ENCODE assay signal across 19 cellular contexts in the genomic region with DNA sequence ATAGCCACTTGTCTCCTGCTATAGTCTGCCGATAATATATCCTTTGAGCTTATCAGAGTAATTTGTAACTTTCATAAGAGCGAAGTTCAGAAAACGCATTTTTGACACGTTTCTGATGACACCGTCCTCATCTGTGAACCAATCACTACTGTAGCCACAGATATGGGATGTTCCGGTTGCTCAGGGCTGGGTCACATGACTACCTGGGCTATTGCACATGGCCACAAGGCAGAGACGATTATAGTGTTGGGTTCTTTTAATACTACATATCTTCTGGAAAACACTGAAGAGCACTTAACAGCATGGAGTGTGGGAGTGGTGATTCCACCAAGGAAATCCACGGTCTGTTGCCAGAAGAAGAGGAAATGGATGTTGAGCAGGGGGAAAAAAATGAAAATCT.
A peak's percentile ranks its signal among the peaks of the same experiment; 100 is the strongest.
DNase-seq lines count a peak whose midpoint lies in the region; ATAC-seq, FAIRE-seq and TF ChIP-seq lines count a peak whose summit lies in the region.
"Had no signal": no experiment of that assay in that cellular context is flagged by ENCODE, and none has a peak within 500 bp of the region (broad histone marks: within the 10 kb centered on the region; RNA-seq: fewer than 3 reads in every experiment).

No MANE protein-coding gene starts in this region.

- 61 to 68% methylated on average over 8 of the region's 8 CpGs for WGBS in pancreas, 2 donors

- H3K4me3 ChIP-seq in bronchial epithelial cell (ENCODE audit: low read depth, low read length), result no peak overlapping the region
- no peak overlapping the region for H3K4me3 ChIP-seq in pancreas
- H3K4me3 ChIP-seq: A549 had no signal

- H3K36me3 ChIP-seq in bronchial epithelial cell (ENCODE audit: control insufficient read depth, insufficient read depth, low read length), result no peaks in the 10 kb centered on the region
- H3K36me3 ChIP-seq in pancreas, result no peaks in the 10 kb centered on the region

- no peaks in the 10 kb centered on the region for H3K9me3 ChIP-seq in pancreas

- FAIRE-seq in bronchial epithelial cell (lab: Jason Lieb, UNC) (peak; percentile 52), RCC 7860 (lab: Jason Lieb, UNC) (no peak), pancreas (lab: Jason Lieb, UNC) (no peak)
- FAIRE-seq: A549, GM12892, GM18507, H1, HepG2 had no signal

- H3K4me1 ChIP-seq in pancreas, result no peaks in the 10 kb centered on the region
- H3K4me1 ChIP-seq: A549 had no signal

- no peak for ATAC-seq in pancreas
- ATAC-seq: A549, HepG2 had no signal

- no peak for TF ChIP-seq CTCF in bronchial epithelial cell (IDR thresholded peaks at IDR 0.05; ENCODE audit: insufficient read depth, low read length, severe bottlenecking)
- no peak for TF ChIP-seq CTCF in pancreas (IDR thresholded peaks at IDR 0.05)

- no peak overlapping the region for H3K27ac ChIP-seq in pancreas
- H3K27ac ChIP-seq: 22Rv1, A549, C4-2B had no signal

- intact Hi-C loops in pancreas (cut with DNase I), result no loop called here

- DNase-seq in DMS79 treated with DMSO at 0.1 percent for 48 hours (lab: John Stamatoyannopoulos, UW) (peak; percentile 0), DMS79 (lab: John Stamatoyannopoulos, UW) (no peak), NCI-H187 (lab: John Stamatoyannopoulos, UW) (peak; percentile 26 to 72), bronchial epithelial cell (ENCODE audit: low read depth) (no peak), RCC 7860 (ENCODE audit: low spot score) (no peak), SK-N-DZ (ENCODE audit: low spot score) (no peak), pancreas (no peak)
- DNase-seq: AML-193; CD4-positive, alpha-beta T cell; DMS153; GDM1; H9 had no signal

- H3K27me3 ChIP-seq in bronchial epithelial cell (ENCODE audit: control insufficient read depth, insufficient read depth, low read length), result no peaks in the 10 kb centered on the region
- H3K27me3 ChIP-seq in pancreas, result no peaks in the 10 kb centered on the region

Comparison
In these comparisons a context has a peak if more than half of its experiments do, and no peak if none do; other contexts are left out.
1. DNase-seq: peak in DMS79 treated with DMSO at 0.1 percent for 48 hours (single experiment) and NCI-H187 (2 of 2); none in DMS79 (single experiment), bronchial epithelial cell (single experiment), RCC 7860 (single experiment), SK-N-DZ (single experiment) and pancreas (0 of 6).